ENCODE assay signal across 19 cellular contexts in genomic region chr9:70921126-70921525, GRCh38.
DNase-seq lines count a peak whose midpoint lies in the region; ATAC-seq, FAIRE-seq and TF ChIP-seq lines count a peak whose summit lies in the region.
"Had no signal": no experiment of that assay in that cellular context is flagged by ENCODE, and none has a peak within 500 bp of the region (broad histone marks: within the 10 kb centered on the region; RNA-seq: fewer than 3 reads in every experiment).

No MANE protein-coding gene starts in this region.

- TF ChIP-seq POLR2A in K562 (conservative IDR thresholded peaks at IDR 0.05): no peak

- no peak overlapping the region for H2AFZ ChIP-seq in K562 (ENCODE audit: low read depth, low read length)

- H3K4me1 ChIP-seq in HUES64 (ENCODE audit: insufficient read depth, low read length): peaks cover 6% of the 10 kb centered on the region; the same call in 1 of the 2 replicates
- H3K4me1 ChIP-seq in K562 (replicated peaks in 1 of 2; ENCODE audit: control insufficient read depth in 2 of 2, insufficient read depth in 2 of 2, low read length in 2 of 2): no peaks in the 10 kb centered on the region
- peaks cover 6% of the 10 kb centered on the region for H3K4me1 ChIP-seq in foreskin keratinocyte
- H3K4me1 ChIP-seq: psoas muscle, testis had no signal

- H3K4me3 ChIP-seq in HUES64 (ENCODE audit: low read length): no peak overlapping the region
- no peak overlapping the region for H3K4me3 ChIP-seq in K562
- no peak overlapping the region for H3K4me3 ChIP-seq in skeletal muscle cell (ENCODE audit: low read depth, low read length)
- H3K4me3 ChIP-seq: psoas muscle, testis had no signal

- no peak for TF ChIP-seq RAD21 in K562 (CRISPR knock-in tag; conservative IDR thresholded peaks at IDR 0.05 in 1 of 2, IDR thresholded peaks at IDR 0.05 in 1 of 2)

- H3K27ac ChIP-seq in HUES64 (ENCODE audit: low read depth, low read length): peak overlapping the region; percentile 19; the same call in 1 of the 2 replicates
- H3K27ac ChIP-seq in K562 (ENCODE audit: extremely low read depth, low read depth, low read length): no peak overlapping the region
- no peak overlapping the region for H3K27ac ChIP-seq in foreskin keratinocyte
- H3K27ac ChIP-seq: psoas muscle, testis had no signal

- no peak for ATAC-seq in K562
- ATAC-seq in foreskin keratinocyte: peak; percentile 78
- no peak for ATAC-seq in HG03469 (IDR thresholded peaks at IDR 0.05; ENCODE audit: unreplicated experiment)
- ATAC-seq: HCT116, left colon, Panc1, psoas muscle had no signal

- no peaks in the 10 kb centered on the region for H3K36me3 ChIP-seq in HUES64 (ENCODE audit: insufficient read depth, low read length)
- no peaks in the 10 kb centered on the region for H3K36me3 ChIP-seq in K562 (ENCODE audit: control insufficient read depth, insufficient read depth, low read length)

- no peak for FAIRE-seq in K562 (lab: Jason Lieb, UNC)

- in situ Hi-C loops in K562 (cut with MboI): loop anchor here (25.0 kb wide), 1 partner anchor 1341 kb away; no protein-coding TSS in a partner anchor

- TF ChIP-seq EP300 in K562 (IDR thresholded peaks at IDR 0.05; ENCODE audit: low read length): no peak

- no peaks in the 10 kb centered on the region for H3K27me3 ChIP-seq in HUES64 (ENCODE audit: insufficient read depth, low read length)
- H3K27me3 ChIP-seq in K562 (ENCODE audit: control insufficient read depth in 2 of 2, insufficient read depth in 2 of 2, low read length in 2 of 2): no peaks in the 10 kb centered on the region
- H3K27me3 ChIP-seq in foreskin keratinocyte: no peaks in the 10 kb centered on the region
- H3K27me3 ChIP-seq: testis had no signal

- intact Hi-C loops in K562 (cut with micrococcal nuclease): no loop called here

- CTCF ChIA-PET in K562 (lab: Yijun Ruan, JAX; ENCODE audit: low intra/inter-chr PET ratio): no interaction called here

- no peaks in the 10 kb centered on the region for H3K79me2 ChIP-seq in K562 (ENCODE audit: control insufficient read depth, insufficient read depth, low read length)

- BruUV-seq in K562 (replicated peaks; lab: Mats Ljungman, UMichigan): no TSS peak

- H4K20me1 ChIP-seq in K562 (replicated peaks; ENCODE audit: control insufficient read depth, insufficient read depth, low read length): no peaks in the 10 kb centered on the region

- H3K9ac ChIP-seq in HUES64 (ENCODE audit: low read depth, low read length) (peak overlapping the region; percentile 0; the same call in 1 of the 2 replicates), K562 (ENCODE audit: insufficient read depth in 1 of 2, low read depth in 2 of 2, low read length in 2 of 2) (no peak overlapping the region)

- no peaks in the 10 kb centered on the region; the same call in 1 of the 2 replicates for H3K9me3 ChIP-seq in HUES64 (ENCODE audit: insufficient read depth, low read depth, low read length)
- H3K9me3 ChIP-seq in K562 (replicated peaks; ENCODE audit: control insufficient read depth, insufficient read depth, low read depth, low read length): no peaks in the 10 kb centered on the region
- H3K9me3 ChIP-seq: psoas muscle, testis had no signal

- 79% methylated on average over 1 of the region's 1 CpG for WGBS in HUES64
- 0% methylated on average over 1 of the region's 1 CpG for WGBS in K562 (ENCODE audit: insufficient coverage, low coverage, missing lambda C conversion rate)

- no peaks in the 10 kb centered on the region for H3K9me1 ChIP-seq in K562 (ENCODE audit: control insufficient read depth, insufficient read depth, low read length)

- TF ChIP-seq CTCF in K562 (IDR thresholded peaks at IDR 0.05 in 2 of 3, conservative IDR thresholded peaks at IDR 0.05 in 1 of 3; ENCODE audit: insufficient read depth in 2 of 3, low read depth in 1 of 3, low read length in 3 of 3) (no peak), foreskin keratinocyte (conservative IDR thresholded peaks at IDR 0.05) (no peak)

- POLR2A ChIA-PET in K562 (lab: Yijun Ruan, JAX): no interaction called here

- no peak overlapping the region for H3K4me2 ChIP-seq in K562 (ENCODE audit: insufficient read depth, low read length)

- DNase-seq in K562 (ENCODE audit: extremely low read depth in 1 of 4, low spot score in 3 of 4): no peak
- DNase-seq in foreskin keratinocyte: peak; percentile 47 to 78
- DNase-seq in skeletal muscle cell (ENCODE audit: low read depth): peak; percentile 53
- no peak for DNase-seq in AG20443 (ENCODE audit: low spot score)
- DNase-seq in NCI-H526 (lab: John Stamatoyannopoulos, UW): no peak
- DNase-seq in NCI-H146 (lab: John Stamatoyannopoulos, UW): no peak
- DNase-seq: activated CD4-positive, CD25-positive, alpha-beta regulatory T cell; DMS79; Karpas-422; left colon; NCI-H1694; NCI-H526 treated with DMSO at 0.1 percent for 48 hours; psoas muscle; stimulated activated CD4-positive, alpha-beta T cell treated with anti-CD3 and anti-CD28 coated beads, Interleukin-1b, Interleukin-23, amount 100 ng/mL, for 48 hours; testis had no signal

TF ChIP-seq in K562, 482 proteins besides CTCF, POLR2A, EP300 and RAD21:
- peak; percentile 26; the same call in 1 of the 2 replicates for TF ChIP-seq ZNF316 (IDR thresholded peaks at IDR 0.05)
- 0 out of 2 replicates have a peak, but pooled peaks have one; percentile 15 for TF ChIP-seq C11orf30 (IDR thresholded peaks at IDR 0.05; ENCODE audit: low read depth)
- no peak for TF ChIP-seq ZNF445 (CRISPR knock-in tag; IDR thresholded peaks at IDR 0.05; ENCODE audit: low read depth)
- no peak for TF ChIP-seq CBX5 (IDR thresholded peaks at IDR 0.05; ENCODE audit: borderline replicate concordance, low read depth)
- no peak for TF ChIP-seq BMI1 (IDR thresholded peaks at IDR 0.05; ENCODE audit: low read length)
- no peak for TF ChIP-seq ZKSCAN8 (CRISPR knock-in tag; IDR thresholded peaks at IDR 0.05)
- no peak for TF ChIP-seq MAZ (CRISPR knock-in tag; conservative IDR thresholded peaks at IDR 0.05 in 1 of 2, IDR thresholded peaks at IDR 0.05 in 1 of 2)

Comparison
In these comparisons a context has a peak if more than half of its experiments do, and no peak if none do; other contexts are left out.
1. DNase-seq: peak in foreskin keratinocyte (2 of 2) and skeletal muscle cell (single experiment); none in K562 (0 of 4), AG20443 (single experiment), NCI-H526 (0 of 2) and NCI-H146 (single experiment).